In the genomic region with DNA sequence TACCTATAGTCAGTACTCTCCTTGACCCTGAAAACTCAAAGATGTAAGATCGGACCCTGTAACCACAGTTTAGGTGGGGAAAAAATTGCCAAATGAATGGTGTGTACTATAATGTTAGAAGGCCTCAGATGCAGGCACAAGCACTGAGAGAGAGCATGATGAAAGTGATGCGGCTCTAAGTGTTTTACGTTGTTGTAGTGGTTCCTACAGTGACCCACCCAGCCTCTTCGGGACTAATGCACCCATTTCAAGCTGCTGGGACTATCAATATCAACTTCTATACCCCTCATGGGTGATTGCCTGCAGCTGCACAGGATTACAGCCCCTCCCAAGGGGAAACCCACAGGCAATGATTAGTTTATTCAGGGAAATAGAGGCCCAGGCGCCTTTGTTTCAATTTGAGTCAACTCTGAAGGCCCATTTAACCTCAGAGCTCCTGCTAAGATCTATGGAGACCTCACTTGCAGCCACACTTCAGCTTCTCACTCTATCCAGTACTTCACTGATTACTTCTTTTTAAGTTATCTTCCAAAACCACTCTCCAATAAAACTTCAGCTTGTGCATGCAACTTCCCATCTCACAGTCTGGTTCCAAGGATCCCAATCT, we compare ENCODE assay signal across 12 cellular contexts.
"Had no signal": no experiment of that assay in that cellular context is flagged by ENCODE, and none has a peak within 500 bp of the region (broad histone marks: within the 10 kb centered on the region; RNA-seq: fewer than 3 reads in every experiment).

No MANE protein-coding gene starts in this region.

- H3K36me3 Mint-ChIP-seq: activated naive CD4-positive, alpha-beta T cell treated with anti-CD3 and anti-CD28 coated beads, Interleukin-2, amount 50 U/mL, for 24 hours; brain had no signal

- H3K27ac ChIP-seq: epithelial cell of prostate, hepatocyte, sigmoid colon had no signal

- H3K27me3 ChIP-seq: hepatocyte, sigmoid colon had no signal

- H3K4me2 ChIP-seq: hepatocyte had no signal

- DNase-seq: activated T-cell treated with anti-CD3 and anti-CD28 coated beads, Interleukin-2, amount 50 U/mL, for 1 hour; amniotic stem cell; effector memory CD8-positive, alpha-beta T cell; mesendoderm; sigmoid colon; stimulated activated naive CD4-positive, alpha-beta T cell; trophoblast cell had no signal

- H3K36me3 ChIP-seq: sigmoid colon had no signal

- H3K4me3 Mint-ChIP-seq: activated naive CD4-positive, alpha-beta T cell treated with anti-CD3 and anti-CD28 coated beads, Interleukin-2, amount 50 U/mL, for 24 hours; brain; central memory CD8-positive, alpha-beta T cell; effector memory CD8-positive, alpha-beta T cell had no signal

- H3K27me3 Mint-ChIP-seq: activated naive CD4-positive, alpha-beta T cell treated with anti-CD3 and anti-CD28 coated beads, Interleukin-2, amount 50 U/mL, for 24 hours; central memory CD8-positive, alpha-beta T cell; effector memory CD8-positive, alpha-beta T cell had no signal

- H3K27ac Mint-ChIP-seq: activated naive CD4-positive, alpha-beta T cell treated with anti-CD3 and anti-CD28 coated beads, Interleukin-2, amount 50 U/mL, for 24 hours; brain; effector memory CD8-positive, alpha-beta T cell had no signal

- H3K9me3 Mint-ChIP-seq: brain had no signal

- H3K9me3 ChIP-seq: sigmoid colon had no signal

- H3K4me3 ChIP-seq: hepatocyte, sigmoid colon had no signal

- H3K4me1 Mint-ChIP-seq: activated naive CD4-positive, alpha-beta T cell treated with anti-CD3 and anti-CD28 coated beads, Interleukin-2, amount 50 U/mL, for 24 hours; central memory CD8-positive, alpha-beta T cell had no signal

- ATAC-seq: effector memory CD8-positive, alpha-beta T cell had no signal
